Comparison of ENCODE assay signal across 20 cellular contexts in the genomic region with DNA sequence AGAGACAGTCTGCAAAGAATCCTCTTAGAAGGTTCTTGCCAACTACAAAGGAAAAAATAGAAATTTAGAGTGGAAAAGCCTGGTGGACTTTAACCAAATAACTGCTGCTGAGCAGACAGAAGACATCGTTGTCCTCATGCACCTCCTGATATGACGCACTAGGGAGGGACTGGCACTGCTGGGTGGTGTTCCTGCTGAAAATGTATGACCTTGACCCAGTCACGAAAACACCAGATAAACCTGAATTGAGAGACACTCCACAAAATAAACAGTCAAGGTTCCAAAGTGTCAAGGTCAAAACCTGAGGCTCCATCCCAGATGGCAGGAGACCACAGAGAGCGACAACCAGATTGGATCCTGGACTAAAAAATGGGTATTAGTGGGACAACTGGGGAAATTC.
DNase-seq lines count a peak whose midpoint lies in the region; ATAC-seq, FAIRE-seq and TF ChIP-seq lines count a peak whose summit lies in the region.
"Had no signal": no experiment of that assay in that cellular context is flagged by ENCODE, and none has a peak within 500 bp of the region (broad histone marks: within the 10 kb centered on the region; RNA-seq: fewer than 3 reads in every experiment).

No MANE protein-coding gene starts in this region.

- H3K4me1 ChIP-seq in body of pancreas (peaks cover 32% of the 10 kb centered on the region), HepG2 (ENCODE audit: insufficient read depth, low read length) (peaks cover 56% of the 10 kb centered on the region), spleen (peaks cover 0 to 42% (median 22%) of the 10 kb centered on the region in 6 donors)

- no peaks in the 10 kb centered on the region for H3K27me3 ChIP-seq in body of pancreas
- H3K27me3 ChIP-seq in HepG2 (ENCODE audit: control insufficient read depth in 1 of 2, insufficient read depth in 2 of 2, low read length in 2 of 2): no peaks in the 10 kb centered on the region
- no peaks in the 10 kb centered on the region for H3K27me3 ChIP-seq in spleen (replicated peaks in 1 of 7)

- no peaks in the 10 kb centered on the region for H3K9me3 ChIP-seq in body of pancreas
- H3K9me3 ChIP-seq in HepG2 (ENCODE audit: low read length): peaks cover 2% of the 10 kb centered on the region; the same call in 1 of the 2 replicates
- H3K9me3 ChIP-seq in spleen: peaks cover 0 to 23% (median 10%) of the 10 kb centered on the region in 8 donors

- H2AFZ ChIP-seq in HepG2 (ENCODE audit: low read length): no peak overlapping the region
- H2AFZ ChIP-seq: GM23248 had no signal

- no peak; the same call in 1 of the 2 replicates for TF ChIP-seq RAD21 in HepG2 (CRISPR knock-in tag; IDR thresholded peaks at IDR 0.05)

- POLR2A ChIA-PET in HepG2 (lab: Yijun Ruan, JAX): no interaction called here

- H3K27ac ChIP-seq in body of pancreas (peak overlapping the region in 3 of 4 donors; percentile 2 to 82 (median 16)), HepG2 (ENCODE audit: extremely low read length, insufficient read depth, low read length) (peak overlapping the region; percentile 79), spleen (peak overlapping the region in 5 of 8 donors; percentile 26 to 65 (median 53))
- H3K27ac ChIP-seq: GM23248 had no signal

- H4K20me1 ChIP-seq in HepG2 (ENCODE audit: insufficient read depth, low read length): no peaks in the 10 kb centered on the region; the same call in 1 of the 2 replicates

- H3K9ac ChIP-seq in HepG2 (ENCODE audit: insufficient read depth, low read depth, low read length): no peak overlapping the region; the same call in 1 of the 2 replicates
- H3K9ac ChIP-seq: GM23248 had no signal

- TF ChIP-seq POLR2A in body of pancreas (IDR thresholded peaks at IDR 0.05) (no peak), HepG2 (IDR thresholded peaks at IDR 0.05; ENCODE audit: insufficient read depth in 1 of 2, low read depth in 2 of 2, low read length in 2 of 2) (no peak; a peak in 1 of 4 replicates), spleen (IDR thresholded peaks at IDR 0.05) (no peak)

- TF ChIP-seq CTCF in body of pancreas (IDR thresholded peaks at IDR 0.05) (no peak), HepG2 (CRISPR knock-in tag; IDR thresholded peaks at IDR 0.05) (no peak), spleen (IDR thresholded peaks at IDR 0.05 in 8 of 11, conservative IDR thresholded peaks at IDR 0.05 in 3 of 11) (no peak)

- intact Hi-C loops in body of pancreas (cut with DNase I): no loop called here
- intact Hi-C loops in HepG2 (cut with micrococcal nuclease; ENCODE audit: unreplicated experiment): loop anchor here (1.0 to 2.0 kb wide), 2 partner anchors 36 to 50 kb away; no protein-coding TSS in a partner anchor
- intact Hi-C loops in spleen (cut with DNase I; ENCODE audit: low total_unique reads): no loop called here

- peak; percentile 83 to 91 for TF ChIP-seq EP300 in HepG2 (IDR thresholded peaks at IDR 0.05; ENCODE audit: low read depth in 2 of 2, low read length in 2 of 2)
- TF ChIP-seq EP300 in HepG2 (CRISPR knock-in tag; IDR thresholded peaks at IDR 0.05; ENCODE audit: borderline replicate concordance): peak; percentile 82

- H3K79me2 ChIP-seq in HepG2 (ENCODE audit: insufficient read depth, low read length): no peaks in the 10 kb centered on the region

- BruUV-seq in HepG2 (replicated peaks; lab: Mats Ljungman, UMichigan): no TSS peak

- ATAC-seq in body of pancreas: no peak
- ATAC-seq in HepG2: peak; percentile 78

- H3K4me3 ChIP-seq in body of pancreas (no peak overlapping the region), HepG2 (replicated peaks in 1 of 3; ENCODE audit: insufficient read depth in 1 of 3, low read depth in 2 of 3, low read length in 3 of 3) (no peak overlapping the region; a peak in 1 of 6 replicates), spleen (no peak overlapping the region)
- H3K4me3 ChIP-seq: GM23248 had no signal

- peak; percentile 42 for DNase-seq in HuH-7 (ENCODE audit: low spot score)
- no peak for DNase-seq in body of pancreas
- DNase-seq in HepG2 (ENCODE audit: low spot score): peak; percentile 99
- peak; percentile 15 for DNase-seq in spleen
- DNase-seq in stimulated activated CD4-positive, alpha-beta T cell treated with anti-CD3 and anti-CD28 coated beads, Interleukin-4, amount 100 ng/mL, for 1 hour: no peak
- DNase-seq in medulla oblongata (ENCODE audit: extremely low spot score): no peak
- no peak for DNase-seq in LoVo (ENCODE audit: low spot score)
- DNase-seq: CD4-positive, CD25-positive, alpha-beta regulatory T cell; COR-L47; DMS79; GM23248; H9; HFFc6; KG1; NCI-H1092 treated with DMSO at 0.1 percent for 48 hours; NCI-H146; NCI-H2029; NCI-H2227 treated with DMSO at 0.1 percent for 48 hours; NCI-H510A; NCI-H748 treated with DMSO at 0.1 percent for 48 hours had no signal

- peak overlapping the region; percentile 48 for H3K4me2 ChIP-seq in HepG2 (ENCODE audit: low read depth, low read length)

- H3K36me3 ChIP-seq in body of pancreas (replicated peaks in 1 of 2; ENCODE audit: insufficient read depth in 1 of 2, low read depth in 2 of 2): no peaks in the 10 kb centered on the region
- 0 out of 5 replicates have a peak, but pooled peaks cover 0 to 5% of the 10 kb centered on the region in 2 experiments for H3K36me3 ChIP-seq in HepG2 (replicated peaks in 1 of 2; ENCODE audit: control insufficient read depth in 1 of 2, insufficient read depth in 2 of 2, low read length in 2 of 2)
- H3K36me3 ChIP-seq in spleen: peaks cover 0 to 86% (median 4%) of the 10 kb centered on the region in 6 donors

- in situ Hi-C loops in HepG2 (cut with HindIII; ENCODE audit: extremely low pct_ligation_motif_present, low pct_unique_long_range_greater_than_20kb): no loop called here

- CTCF ChIA-PET in HepG2 (lab: Yijun Ruan, JAX; ENCODE audit: low intra/inter-chr PET ratio, low total read pairs): no interaction called here

- 31 to 41% methylated on average over 4 of the region's 4 CpGs for WGBS in body of pancreas, 2 donors
- whole genome bisulfite sequencing in HepG2 (ENCODE audit: low lambda C conversion rate): 0% methylated on average over 4 of the region's 4 CpGs
- 66 to 88% (median 80%) methylated on average over 4 of the region's 4 CpGs for WGBS in spleen, 5 donors

- peak; percentile 100 for FAIRE-seq in HepG2 (lab: Jason Lieb, UNC)

TF ChIP-seq in HepG2, 621 proteins besides CTCF, POLR2A, EP300 and RAD21 (continues in another document):
- TF ChIP-seq, protein P1, sequence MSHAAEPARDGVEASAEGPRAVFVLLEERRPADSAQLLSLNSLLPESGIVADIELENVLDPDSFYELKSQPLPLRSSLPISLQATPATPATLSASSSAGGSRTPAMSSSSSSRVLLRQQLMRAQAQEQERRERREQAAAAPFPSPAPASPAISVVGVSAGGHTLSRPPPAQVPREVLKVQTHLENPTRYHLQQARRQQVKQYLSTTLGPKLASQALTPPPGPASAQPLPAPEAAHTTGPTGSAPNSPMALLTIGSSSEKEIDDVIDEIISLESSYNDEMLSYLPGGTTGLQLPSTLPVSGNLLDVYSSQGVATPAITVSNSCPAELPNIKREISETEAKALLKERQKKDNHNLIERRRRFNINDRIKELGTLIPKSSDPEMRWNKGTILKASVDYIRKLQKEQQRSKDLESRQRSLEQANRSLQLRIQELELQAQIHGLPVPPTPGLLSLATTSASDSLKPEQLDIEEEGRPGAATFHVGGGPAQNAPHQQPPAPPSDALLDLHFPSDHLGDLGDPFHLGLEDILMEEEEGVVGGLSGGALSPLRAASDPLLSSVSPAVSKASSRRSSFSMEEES (CRISPR knock-in tag; IDR thresholded peaks at IDR 0.05): peak; percentile 71
- peak; percentile 89 for TF ChIP-seq ZSCAN29 (CRISPR knock-in tag; conservative IDR thresholded peaks at IDR 0.05)
- TF ChIP-seq MEF2D (CRISPR knock-in tag; IDR thresholded peaks at IDR 0.05): peak; percentile 69; the same call in 1 of the 2 replicates
- TF ChIP-seq ZNF143 (CRISPR knock-in tag; IDR thresholded peaks at IDR 0.05): peak; percentile 35; the same call in 1 of the 2 replicates
- TF ChIP-seq, protein P2, sequence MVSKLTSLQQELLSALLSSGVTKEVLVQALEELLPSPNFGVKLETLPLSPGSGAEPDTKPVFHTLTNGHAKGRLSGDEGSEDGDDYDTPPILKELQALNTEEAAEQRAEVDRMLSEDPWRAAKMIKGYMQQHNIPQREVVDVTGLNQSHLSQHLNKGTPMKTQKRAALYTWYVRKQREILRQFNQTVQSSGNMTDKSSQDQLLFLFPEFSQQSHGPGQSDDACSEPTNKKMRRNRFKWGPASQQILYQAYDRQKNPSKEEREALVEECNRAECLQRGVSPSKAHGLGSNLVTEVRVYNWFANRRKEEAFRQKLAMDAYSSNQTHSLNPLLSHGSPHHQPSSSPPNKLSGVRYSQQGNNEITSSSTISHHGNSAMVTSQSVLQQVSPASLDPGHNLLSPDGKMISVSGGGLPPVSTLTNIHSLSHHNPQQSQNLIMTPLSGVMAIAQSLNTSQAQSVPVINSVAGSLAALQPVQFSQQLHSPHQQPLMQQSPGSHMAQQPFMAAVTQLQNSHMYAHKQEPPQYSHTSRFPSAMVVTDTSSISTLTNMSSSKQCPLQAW (CRISPR knock-in tag; IDR thresholded peaks at IDR 0.05): peak; percentile 72; the same call in 1 of the 2 replicates
- TF ChIP-seq, protein P3, sequence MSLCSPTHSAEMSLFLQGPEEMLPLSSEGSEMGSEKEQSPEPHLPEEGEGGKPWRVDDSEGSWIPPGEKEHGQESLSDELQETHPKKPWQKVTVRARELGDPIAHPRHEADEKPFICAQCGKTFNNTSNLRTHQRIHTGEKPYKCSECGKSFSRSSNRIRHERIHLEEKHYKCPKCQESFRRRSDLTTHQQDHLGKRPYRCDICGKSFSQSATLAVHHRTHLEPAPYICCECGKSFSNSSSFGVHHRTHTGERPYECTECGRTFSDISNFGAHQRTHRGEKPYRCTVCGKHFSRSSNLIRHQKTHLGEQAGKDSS (CRISPR knock-in tag; IDR thresholded peaks at IDR 0.05; ENCODE audit: borderline replicate concordance, low read depth): peak; percentile 93
- TF ChIP-seq, protein P4, sequence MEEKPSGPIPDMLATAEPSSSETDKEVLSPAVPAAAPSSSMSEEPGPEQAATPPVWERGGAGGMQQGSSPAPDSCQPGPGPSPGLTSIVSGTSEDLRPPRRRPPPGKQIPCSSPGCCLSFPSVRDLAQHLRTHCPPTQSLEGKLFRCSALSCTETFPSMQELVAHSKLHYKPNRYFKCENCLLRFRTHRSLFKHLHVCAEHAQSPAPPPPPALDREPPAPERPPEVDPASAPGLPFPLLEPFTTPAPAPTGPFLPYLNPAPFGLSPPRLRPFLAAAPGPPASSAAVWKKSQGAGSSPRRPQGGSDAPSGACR (CRISPR knock-in tag; IDR thresholded peaks at IDR 0.05): peak; percentile 55; the same call in 1 of the 2 replicates

Comparison
In these comparisons a context has a peak if more than half of its experiments do, and no peak if none do; other contexts are left out.
1. DNase-seq: peak in HuH-7 (single experiment), HepG2 (single experiment) and spleen (single experiment); none in body of pancreas (0 of 4), stimulated activated CD4-positive, alpha-beta T cell treated with anti-CD3 and anti-CD28 coated beads, Interleukin-4, amount 100 ng/mL, for 1 hour (single experiment), medulla oblongata (single experiment) and LoVo (single experiment).
2. H3K27ac ChIP-seq: peak in every context shown above with its lines; median percentile 79 in HepG2; 53 in spleen; 16 in body of pancreas.